ENCODE assay signal across 24 cellular contexts in genomic region chr16:64742560-64742959, GRCh38.
DNase-seq lines count a peak whose midpoint lies in the region; ATAC-seq, FAIRE-seq and TF ChIP-seq lines count a peak whose summit lies in the region.
"Had no signal": no experiment of that assay in that cellular context is flagged by ENCODE, and none has a peak within 500 bp of the region (broad histone marks: within the 10 kb centered on the region; RNA-seq: fewer than 3 reads in every experiment).

No MANE protein-coding gene starts in this region.

- DNase-seq in HepG2 (ENCODE audit: low spot score) (no peak), right lobe of liver (no peak), K562 (ENCODE audit: extremely low read depth in 1 of 4, low spot score in 3 of 4) (no peak), mucosa of descending colon (no peak)
- DNase-seq in activated CD8-positive, alpha-beta memory T cell treated with anti-CD3 and anti-CD28 coated beads for 24 hours, result no peak
- DNase-seq: AML-193; CD4-positive, alpha-beta T cell; CD8-positive, alpha-beta T cell; COR-L47; DMS 273 treated with DMSO at 0.1 percent for 48 hours; DMS153; DMS53; DMS79; DND-41; EL; GDM1 had no signal

- TF ChIP-seq RAD21 in HepG2 (CRISPR knock-in tag; IDR thresholded peaks at IDR 0.05) (no peak), K562 (CRISPR knock-in tag; conservative IDR thresholded peaks at IDR 0.05 in 1 of 2, IDR thresholded peaks at IDR 0.05 in 1 of 2) (no peak), neural cell (conservative IDR thresholded peaks at IDR 0.05) (no peak)

- in situ Hi-C loops in HepG2 (cut with HindIII; ENCODE audit: extremely low pct_ligation_motif_present, low pct_unique_long_range_greater_than_20kb), result no loop called here
- in situ Hi-C loops in K562 (cut with MboI), result no loop called here

- H3K4me1 ChIP-seq in HepG2 (ENCODE audit: insufficient read depth, low read length) (no peaks in the 10 kb centered on the region), right lobe of liver (no peaks in the 10 kb centered on the region), K562 (replicated peaks in 1 of 2; ENCODE audit: control insufficient read depth in 2 of 2, insufficient read depth in 2 of 2, low read length in 2 of 2) (no peaks in the 10 kb centered on the region), mucosa of descending colon (ENCODE audit: low read depth) (no peaks in the 10 kb centered on the region)
- H3K4me1 ChIP-seq: A549; BLaER1 treated with 17β-estradiol and CSF1 and Interleukin-3, amounts not matched to agents 10 nM and 100 nM had no signal

- BruUV-seq in HepG2 (replicated peaks; lab: Mats Ljungman, UMichigan) (no TSS peak), K562 (replicated peaks; lab: Mats Ljungman, UMichigan) (no TSS peak)

- TF ChIP-seq EP300 in HepG2 (IDR thresholded peaks at IDR 0.05; ENCODE audit: low read depth in 2 of 2, low read length in 2 of 2) (no peak), HepG2 (CRISPR knock-in tag; IDR thresholded peaks at IDR 0.05; ENCODE audit: borderline replicate concordance) (no peak), K562 (IDR thresholded peaks at IDR 0.05; ENCODE audit: low read length) (no peak), neural cell (conservative IDR thresholded peaks at IDR 0.05; ENCODE audit: poor library complexity, severe bottlenecking) (no peak)

- no peak overlapping the region for H3K4me2 ChIP-seq in HepG2 (ENCODE audit: low read depth, low read length)
- H3K4me2 ChIP-seq in K562 (ENCODE audit: insufficient read depth, low read length), result no peak overlapping the region
- H3K4me2 ChIP-seq in neural cell (ENCODE audit: low read length), result peak overlapping the region; percentile 53
- H3K4me2 ChIP-seq: A549; BLaER1 treated with 17β-estradiol and CSF1 and Interleukin-3, amounts not matched to agents 10 nM and 100 nM had no signal

- CTCF ChIA-PET in HepG2 (lab: Yijun Ruan, JAX; ENCODE audit: low intra/inter-chr PET ratio, low total read pairs) (no interaction called here), K562 (lab: Yijun Ruan, JAX; ENCODE audit: low intra/inter-chr PET ratio) (no interaction called here)

- H3K9me3 ChIP-seq in HepG2 (ENCODE audit: low read length) (peaks cover 88% of the 10 kb centered on the region), right lobe of liver (no peaks in the 10 kb centered on the region), K562 (replicated peaks; ENCODE audit: control insufficient read depth, insufficient read depth, low read depth, low read length) (no peaks in the 10 kb centered on the region), neural cell (ENCODE audit: low read length) (no peaks in the 10 kb centered on the region), mucosa of descending colon (no peaks in the 10 kb centered on the region)
- H3K9me3 ChIP-seq: A549; BLaER1 treated with 17β-estradiol and CSF1 and Interleukin-3, amounts not matched to agents 10 nM and 100 nM had no signal

- no peaks in the 10 kb centered on the region for H3K9me2 ChIP-seq in neural cell (ENCODE audit: insufficient read depth, low read length)

- no peaks in the 10 kb centered on the region for H3K36me3 ChIP-seq in HepG2 (replicated peaks in 1 of 2; ENCODE audit: control insufficient read depth in 1 of 2, insufficient read depth in 2 of 2, low read length in 2 of 2)
- no peaks in the 10 kb centered on the region for H3K36me3 ChIP-seq in right lobe of liver
- no peaks in the 10 kb centered on the region for H3K36me3 ChIP-seq in K562 (ENCODE audit: control insufficient read depth, insufficient read depth, low read length)
- H3K36me3 ChIP-seq in neural cell (ENCODE audit: insufficient read depth, low read length), result no peaks in the 10 kb centered on the region
- no peaks in the 10 kb centered on the region for H3K36me3 ChIP-seq in mucosa of descending colon (ENCODE audit: low read depth)
- H3K36me3 ChIP-seq: BLaER1 treated with 17β-estradiol and CSF1 and Interleukin-3, amounts not matched to agents 10 nM and 100 nM had no signal

- H3K4me3 ChIP-seq in HepG2 (replicated peaks in 1 of 3; ENCODE audit: insufficient read depth in 1 of 3, low read depth in 2 of 3, low read length in 3 of 3), result no peak overlapping the region
- H3K4me3 ChIP-seq in right lobe of liver, result no peak overlapping the region
- no peak overlapping the region for H3K4me3 ChIP-seq in K562
- peak overlapping the region; percentile 32 for H3K4me3 ChIP-seq in neural cell (ENCODE audit: low read length)
- H3K4me3 ChIP-seq in mucosa of descending colon, result no peak overlapping the region
- H3K4me3 ChIP-seq: A549; BLaER1 treated with 17β-estradiol and CSF1 and Interleukin-3, amounts not matched to agents 10 nM and 100 nM; GM12878 had no signal

- WGBS in HepG2 (ENCODE audit: low lambda C conversion rate), result 0% methylated on average over 1 of the region's 1 CpG
- WGBS in right lobe of liver (ENCODE audit: insufficient coverage, low coverage, low lambda C conversion rate, missing lambda C conversion rate), result 40% methylated on average over 1 of the region's 1 CpG
- 0% methylated on average over 1 of the region's 1 CpG for WGBS in K562 (ENCODE audit: insufficient coverage, low coverage, missing lambda C conversion rate)

- no peak for TF ChIP-seq CTCF in HepG2 (CRISPR knock-in tag; IDR thresholded peaks at IDR 0.05)
- TF ChIP-seq CTCF in right lobe of liver (IDR thresholded peaks at IDR 0.05), result no peak
- no peak for TF ChIP-seq CTCF in K562 (IDR thresholded peaks at IDR 0.05 in 2 of 3, conservative IDR thresholded peaks at IDR 0.05 in 1 of 3; ENCODE audit: insufficient read depth in 2 of 3, low read depth in 1 of 3, low read length in 3 of 3)
- TF ChIP-seq CTCF in neural cell (IDR thresholded peaks at IDR 0.05; ENCODE audit: poor library complexity, severe bottlenecking), result no peak
- no peak for TF ChIP-seq CTCF in mucosa of descending colon (IDR thresholded peaks at IDR 0.05)

- no peaks in the 10 kb centered on the region for H3F3A ChIP-seq in neural cell (ENCODE audit: insufficient read depth, low read length, poor library complexity, severe bottlenecking)

- H3K79me2 ChIP-seq in HepG2 (ENCODE audit: insufficient read depth, low read length) (no peaks in the 10 kb centered on the region), K562 (ENCODE audit: control insufficient read depth, insufficient read depth, low read length) (no peaks in the 10 kb centered on the region), neural cell (replicated peaks; ENCODE audit: insufficient read depth, low read length) (no peaks in the 10 kb centered on the region)

- H2AFZ ChIP-seq in HepG2 (ENCODE audit: low read length), result no peak overlapping the region
- no peak overlapping the region for H2AFZ ChIP-seq in K562 (ENCODE audit: low read depth, low read length)
- H2AFZ ChIP-seq in neural cell (ENCODE audit: low read depth, low read length), result no peak overlapping the region

- H3K27me3 ChIP-seq in HepG2 (ENCODE audit: control insufficient read depth in 1 of 2, insufficient read depth in 2 of 2, low read length in 2 of 2) (no peaks in the 10 kb centered on the region), right lobe of liver (no peaks in the 10 kb centered on the region), K562 (ENCODE audit: control insufficient read depth in 2 of 2, insufficient read depth in 2 of 2, low read length in 2 of 2) (no peaks in the 10 kb centered on the region), neural cell (ENCODE audit: insufficient read depth, low read depth, low read length) (no peaks in the 10 kb centered on the region)
- H3K27me3 ChIP-seq: BLaER1 treated with 17β-estradiol and CSF1 and Interleukin-3, amounts not matched to agents 10 nM and 100 nM had no signal

- no peaks in the 10 kb centered on the region for H3K9me1 ChIP-seq in K562 (ENCODE audit: control insufficient read depth, insufficient read depth, low read length)

- intact Hi-C loops in HepG2 (cut with micrococcal nuclease; ENCODE audit: unreplicated experiment) (no loop called here), right lobe of liver (cut with DNase I) (no loop called here), K562 (cut with micrococcal nuclease) (no loop called here), mucosa of descending colon (cut with DNase I, micrococcal nuclease) (no loop called here)

- H3K27ac ChIP-seq in HepG2 (ENCODE audit: extremely low read length, insufficient read depth, low read length), result no peak overlapping the region
- no peak overlapping the region for H3K27ac ChIP-seq in right lobe of liver
- H3K27ac ChIP-seq in K562 (ENCODE audit: extremely low read depth, low read depth, low read length), result no peak overlapping the region
- H3K27ac ChIP-seq in neural cell (ENCODE audit: low read length), result no peak overlapping the region
- H3K27ac ChIP-seq: 22Rv1; A549; BLaER1 treated with 17β-estradiol and CSF1 and Interleukin-3, amounts not matched to agents 10 nM and 100 nM; C4-2B had no signal

- H4K20me1 ChIP-seq in HepG2 (ENCODE audit: insufficient read depth, low read length), result no peaks in the 10 kb centered on the region
- no peaks in the 10 kb centered on the region for H4K20me1 ChIP-seq in K562 (replicated peaks; ENCODE audit: control insufficient read depth, insufficient read depth, low read length)
- no peaks in the 10 kb centered on the region for H4K20me1 ChIP-seq in neural cell (ENCODE audit: insufficient read depth)

- TF ChIP-seq POLR2A in HepG2 (IDR thresholded peaks at IDR 0.05; ENCODE audit: insufficient read depth in 1 of 2, low read depth in 2 of 2, low read length in 2 of 2), result no peak
- no peak for TF ChIP-seq POLR2A in right lobe of liver (IDR thresholded peaks at IDR 0.05)
- TF ChIP-seq POLR2A in K562 (conservative IDR thresholded peaks at IDR 0.05), result no peak

- H3K9ac ChIP-seq in HepG2 (ENCODE audit: insufficient read depth, low read depth, low read length) (no peak overlapping the region), K562 (ENCODE audit: insufficient read depth in 1 of 2, low read depth in 2 of 2, low read length in 2 of 2) (no peak overlapping the region), neural cell (ENCODE audit: low read length) (no peak overlapping the region)
- H3K9ac ChIP-seq: BLaER1 treated with 17β-estradiol and CSF1 and Interleukin-3, amounts not matched to agents 10 nM and 100 nM had no signal

- ATAC-seq in HepG2 (no peak), right lobe of liver (no peak), K562 (no peak), mucosa of descending colon (no peak)
- ATAC-seq: A549; CD8-positive, alpha-beta T cell; GM12878 had no signal

- FAIRE-seq in HepG2 (lab: Jason Lieb, UNC) (no peak), K562 (lab: Jason Lieb, UNC) (no peak)
- FAIRE-seq: A549, GM12878, GM12892, GM18507 had no signal

- POLR2A ChIA-PET in HepG2 (lab: Yijun Ruan, JAX) (no interaction called here), K562 (lab: Yijun Ruan, JAX) (no interaction called here)

TF ChIP-seq in HepG2, 621 proteins besides CTCF, POLR2A, EP300 and RAD21 (continues in another document):
- TF ChIP-seq ATF7 (IDR thresholded peaks at IDR 0.05) (peak; percentile 22; the same call in 1 of the 2 replicates), ATF7 (CRISPR knock-in tag; IDR thresholded peaks at IDR 0.05) (no peak)

TF ChIP-seq in neural cell, 6 proteins besides CTCF, POLR2A, EP300 and RAD21 (continues in another document):
- no peak for TF ChIP-seq TAF1 (IDR thresholded peaks at IDR 0.05; ENCODE audit: low read depth)
- no peak for TF ChIP-seq SMC3 (conservative IDR thresholded peaks at IDR 0.05; ENCODE audit: poor library complexity)
- TF ChIP-seq EZH2 (IDR thresholded peaks at IDR 0.05; ENCODE audit: borderline replicate concordance, insufficient read depth, low read length, poor library complexity, severe bottlenecking), result no peak
- no peak for TF ChIP-seq MXI1 (conservative IDR thresholded peaks at IDR 0.05; ENCODE audit: poor library complexity, severe bottlenecking)

Comparison
In these comparisons a context has a peak if more than half of its experiments do, and no peak if none do; other contexts are left out.
1. Of the 241 proteins assayed by ChIP-seq in both HepG2 and K562: peak only in HepG2: none; only in K562: ATF4; in both: none; in neither: 237; mixed calls (peak in some experiments, not most) for 3.